In the genomic region with DNA sequence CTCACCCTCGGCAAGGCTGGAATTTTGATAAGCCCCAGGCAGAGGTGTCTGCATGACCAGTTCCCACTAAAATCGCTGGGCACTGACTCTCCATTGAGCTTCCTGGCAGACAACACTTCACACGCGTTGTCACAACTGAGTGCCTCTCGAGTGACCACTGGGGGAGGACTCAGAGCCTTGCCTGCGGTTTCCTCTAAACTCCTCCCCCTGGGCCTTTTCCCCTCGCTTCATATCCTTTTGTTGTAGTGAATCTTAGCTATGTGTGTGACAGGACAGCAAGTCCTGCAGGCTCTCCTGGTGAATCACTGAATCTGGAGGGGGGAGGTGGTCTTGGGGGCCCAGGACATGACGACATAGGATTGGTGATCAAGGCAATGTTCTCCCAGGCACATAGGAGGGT, we compare ENCODE assay signal across 13 cellular contexts.
DNase-seq lines count a peak whose midpoint lies in the region; FAIRE-seq and TF ChIP-seq lines count a peak whose summit lies in the region.
"Had no signal": no experiment of that assay in that cellular context is flagged by ENCODE, and none has a peak within 500 bp of the region (broad histone marks: within the 10 kb centered on the region; RNA-seq: fewer than 3 reads in every experiment).

No MANE protein-coding gene starts in this region.

- no peaks in the 10 kb centered on the region for H3K27me3 Mint-ChIP-seq in osteocyte (ENCODE audit: unreplicated experiment)
- H3K27me3 Mint-ChIP-seq: activated CD4-positive, alpha-beta memory T cell treated with anti-CD3 and anti-CD28 coated beads, Interleukin-2, amount 10 ng/mL, durations not matched to agents 7 days and 5 days; activated naive CD8-positive, alpha-beta T cell had no signal

- in situ Hi-C loops in astrocyte of the spinal cord (cut with HindIII; ENCODE audit: low sequenced_read_pairs): no loop called here

- no peak overlapping the region for H3K27ac ChIP-seq in iPS DF 6.9 (ENCODE audit: low read length)
- H3K27ac ChIP-seq in WERI-Rb-1: no peak overlapping the region

- FAIRE-seq in urothelium cell line (lab: Jason Lieb, UNC): no peak
- FAIRE-seq: endothelial cell of umbilical vein had no signal

- no CpG with 5 or more reads among the region's 8 CpGs for WGBS in iPS DF 6.9 (ENCODE audit: insufficient coverage, insufficient read length)

- no peaks in the 10 kb centered on the region for H3K36me3 ChIP-seq in iPS DF 6.9 (ENCODE audit: control insufficient read depth, insufficient read depth, low read length)
- no peaks in the 10 kb centered on the region for H3K36me3 ChIP-seq in WERI-Rb-1

- H3K4me1 Mint-ChIP-seq in osteocyte (ENCODE audit: unreplicated experiment): peaks cover 29% of the 10 kb centered on the region
- H3K4me1 Mint-ChIP-seq: activated CD4-positive, alpha-beta memory T cell treated with anti-CD3 and anti-CD28 coated beads, Interleukin-2, amount 10 ng/mL, durations not matched to agents 7 days and 5 days had no signal

- no peaks in the 10 kb centered on the region for H3K27me3 ChIP-seq in iPS DF 6.9 (ENCODE audit: control insufficient read depth, insufficient read depth, low read length)
- H3K27me3 ChIP-seq in WERI-Rb-1 (ENCODE audit: insufficient read depth, low read depth, severe bottlenecking): no peaks in the 10 kb centered on the region

- no peaks in the 10 kb centered on the region for H3K36me3 Mint-ChIP-seq in osteocyte (ENCODE audit: unreplicated experiment)

- DNase-seq in SHP77 (lab: John Stamatoyannopoulos, UW) (peak; percentile 66 to 72), SHP77 treated with DMSO at 0.1 percent for 48 hours (lab: John Stamatoyannopoulos, UW) (no peak), astrocyte of the spinal cord (ENCODE audit: low read depth, low spot score) (peak; percentile 49), iPS DF 6.9 (ENCODE audit: low read depth, low spot score) (peak; percentile 11), urothelium cell line (ENCODE audit: low spot score) (peak; percentile 61), SKM-1 treated with dmso at 0.1 percent for 144 hours (lab: John Stamatoyannopoulos, UW; ENCODE audit: unreplicated experiment) (no peak), osteocyte (ENCODE audit: extremely low spot score, unreplicated experiment) (no peak), WERI-Rb-1 (no peak)
- DNase-seq: activated CD4-positive, alpha-beta memory T cell treated with anti-CD3 and anti-CD28 coated beads, Interleukin-2, amount 10 ng/mL, durations not matched to agents 7 days and 5 days; mammary epithelial cell; NCI-H2081 had no signal

- no peak overlapping the region for H3K4me3 Mint-ChIP-seq in osteocyte (ENCODE audit: unreplicated experiment)
- H3K4me3 Mint-ChIP-seq: activated CD4-positive, alpha-beta memory T cell treated with anti-CD3 and anti-CD28 coated beads, Interleukin-2, amount 10 ng/mL, durations not matched to agents 7 days and 5 days; activated naive CD8-positive, alpha-beta T cell had no signal

- H3K4me3 ChIP-seq in astrocyte of the spinal cord (ENCODE audit: low read depth, low read length) (no peak overlapping the region), iPS DF 6.9 (ENCODE audit: low read length) (no peak overlapping the region), WERI-Rb-1 (ENCODE audit: low read depth, low read length) (no peak overlapping the region)

- peaks cover 3% of the 10 kb centered on the region; the same call in 1 of the 2 replicates for H3K4me1 ChIP-seq in iPS DF 6.9 (ENCODE audit: control insufficient read depth, insufficient read depth, low read length)

- H3K9me3 ChIP-seq in iPS DF 6.9 (ENCODE audit: control insufficient read depth, insufficient read depth, low read length): no peaks in the 10 kb centered on the region
- H3K9me3 ChIP-seq in WERI-Rb-1 (ENCODE audit: severe bottlenecking): no peaks in the 10 kb centered on the region

- no peaks in the 10 kb centered on the region for H3K9me3 Mint-ChIP-seq in osteocyte (ENCODE audit: unreplicated experiment)

- H3K27ac Mint-ChIP-seq in osteocyte (ENCODE audit: unreplicated experiment): no peak overlapping the region
- H3K27ac Mint-ChIP-seq: activated CD4-positive, alpha-beta memory T cell treated with anti-CD3 and anti-CD28 coated beads, Interleukin-2, amount 10 ng/mL, durations not matched to agents 7 days and 5 days; activated naive CD8-positive, alpha-beta T cell had no signal

- no peak for TF ChIP-seq CTCF in astrocyte of the spinal cord (IDR thresholded peaks at IDR 0.05; ENCODE audit: low read depth, low read length)
- TF ChIP-seq CTCF in osteocyte (IDR thresholded peaks at IDR 0.05): no peak
- no peak for TF ChIP-seq CTCF in WERI-Rb-1 (IDR thresholded peaks at IDR 0.05; ENCODE audit: low read depth, low read length)

Comparison
In these comparisons a context has a peak if more than half of its experiments do, and no peak if none do; other contexts are left out.
1. DNase-seq: peak in SHP77 (2 of 2), astrocyte of the spinal cord (single experiment), iPS DF 6.9 (single experiment) and urothelium cell line (single experiment); none in SHP77 treated with DMSO at 0.1 percent for 48 hours (single experiment), SKM-1 treated with dmso at 0.1 percent for 144 hours (single experiment), osteocyte (single experiment) and WERI-Rb-1 (single experiment).